Comparison of ENCODE assay signal across 2 cellular contexts in the genomic region with DNA sequence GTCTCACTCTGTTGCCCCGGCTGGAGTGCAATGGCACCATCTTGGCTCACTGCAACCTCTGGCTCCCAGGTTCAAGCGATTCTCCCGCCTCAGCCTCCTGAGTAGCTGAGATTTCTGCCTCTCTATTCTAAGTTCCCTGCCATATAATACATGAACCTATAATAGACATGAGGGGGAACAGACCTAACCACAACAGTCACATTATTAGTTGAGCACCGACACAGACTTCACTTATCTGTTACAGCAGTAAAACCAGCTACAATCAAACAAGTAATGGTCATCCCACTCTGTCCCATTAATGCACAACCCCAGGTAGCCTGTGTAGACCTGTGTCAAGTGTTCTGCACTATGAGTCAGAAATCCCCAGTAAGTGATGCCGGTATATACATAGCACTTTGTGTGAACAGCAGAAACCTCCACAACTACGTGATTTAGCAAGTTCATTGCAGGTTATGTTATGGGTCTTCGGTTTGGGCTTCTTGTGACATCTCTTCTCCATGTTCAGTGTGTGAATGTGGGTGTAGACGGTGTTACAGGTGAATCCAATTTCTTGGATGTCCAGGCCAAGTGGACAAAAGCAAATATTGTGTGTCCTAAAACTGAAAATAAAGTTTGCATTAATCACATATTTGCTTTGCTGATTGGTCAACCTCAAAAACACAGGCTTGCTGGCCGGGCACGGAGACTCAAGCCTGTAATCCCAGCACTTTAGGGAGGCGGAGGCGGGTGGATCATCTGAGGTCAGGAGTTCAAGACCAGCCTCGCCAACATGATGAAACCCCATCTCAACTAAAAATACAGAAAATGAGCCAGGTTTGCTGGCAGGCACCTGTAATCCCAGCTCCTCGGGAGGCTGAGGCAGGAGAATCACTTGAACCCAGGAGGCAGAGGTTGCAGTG.
TF ChIP-seq lines count a peak whose summit lies in the region.

No MANE protein-coding gene starts in this region.

TF ChIP-seq in liver, 16 proteins besides CTCF, POLR2A, EP300 and RAD21:
- TF ChIP-seq, protein P1, sequence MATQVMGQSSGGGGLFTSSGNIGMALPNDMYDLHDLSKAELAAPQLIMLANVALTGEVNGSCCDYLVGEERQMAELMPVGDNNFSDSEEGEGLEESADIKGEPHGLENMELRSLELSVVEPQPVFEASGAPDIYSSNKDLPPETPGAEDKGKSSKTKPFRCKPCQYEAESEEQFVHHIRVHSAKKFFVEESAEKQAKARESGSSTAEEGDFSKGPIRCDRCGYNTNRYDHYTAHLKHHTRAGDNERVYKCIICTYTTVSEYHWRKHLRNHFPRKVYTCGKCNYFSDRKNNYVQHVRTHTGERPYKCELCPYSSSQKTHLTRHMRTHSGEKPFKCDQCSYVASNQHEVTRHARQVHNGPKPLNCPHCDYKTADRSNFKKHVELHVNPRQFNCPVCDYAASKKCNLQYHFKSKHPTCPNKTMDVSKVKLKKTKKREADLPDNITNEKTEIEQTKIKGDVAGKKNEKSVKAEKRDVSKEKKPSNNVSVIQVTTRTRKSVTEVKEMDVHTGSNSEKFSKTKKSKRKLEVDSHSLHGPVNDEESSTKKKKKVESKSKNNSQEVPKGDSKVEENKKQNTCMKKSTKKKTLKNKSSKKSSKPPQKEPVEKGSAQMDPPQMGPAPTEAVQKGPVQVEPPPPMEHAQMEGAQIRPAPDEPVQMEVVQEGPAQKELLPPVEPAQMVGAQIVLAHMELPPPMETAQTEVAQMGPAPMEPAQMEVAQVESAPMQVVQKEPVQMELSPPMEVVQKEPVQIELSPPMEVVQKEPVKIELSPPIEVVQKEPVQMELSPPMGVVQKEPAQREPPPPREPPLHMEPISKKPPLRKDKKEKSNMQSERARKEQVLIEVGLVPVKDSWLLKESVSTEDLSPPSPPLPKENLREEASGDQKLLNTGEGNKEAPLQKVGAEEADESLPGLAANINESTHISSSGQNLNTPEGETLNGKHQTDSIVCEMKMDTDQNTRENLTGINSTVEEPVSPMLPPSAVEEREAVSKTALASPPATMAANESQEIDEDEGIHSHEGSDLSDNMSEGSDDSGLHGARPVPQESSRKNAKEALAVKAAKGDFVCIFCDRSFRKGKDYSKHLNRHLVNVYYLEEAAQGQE (IDR thresholded peaks at IDR 0.05) = no peak
- TF ChIP-seq FOXA2 (IDR thresholded peaks at IDR 0.05) (peak; percentile 54), JUND (IDR thresholded peaks at IDR 0.05) (peak in 1 of 2 donors; percentile 72), FOXA1 (IDR thresholded peaks at IDR 0.05) (no peak), HNF4A (conservative IDR thresholded peaks at IDR 0.05) (peak; percentile 57 to 71), GABPA (IDR thresholded peaks at IDR 0.05 in 1 of 2, conservative IDR thresholded peaks at IDR 0.05 in 1 of 2) (no peak), SP1 (IDR thresholded peaks at IDR 0.05) (peak; percentile 56), EGR1 (IDR thresholded peaks at IDR 0.05; ENCODE audit: low read depth in 2 of 2) (peak in 1 of 2 donors; percentile 37), NR2F2 (IDR thresholded peaks at IDR 0.05) (peak; percentile 29), RXRA (IDR thresholded peaks at IDR 0.05) (peak; percentile 75 to 91), TAF1 (conservative IDR thresholded peaks at IDR 0.05) (no peak), YY1 (IDR thresholded peaks at IDR 0.05) (no peak), HNF4G (IDR thresholded peaks at IDR 0.05) (peak; percentile 15)
- TF ChIP-seq, protein P2, sequence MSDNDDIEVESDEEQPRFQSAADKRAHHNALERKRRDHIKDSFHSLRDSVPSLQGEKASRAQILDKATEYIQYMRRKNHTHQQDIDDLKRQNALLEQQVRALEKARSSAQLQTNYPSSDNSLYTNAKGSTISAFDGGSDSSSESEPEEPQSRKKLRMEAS (IDR thresholded peaks at IDR 0.05) = no peak
- TF ChIP-seq, protein P3, sequence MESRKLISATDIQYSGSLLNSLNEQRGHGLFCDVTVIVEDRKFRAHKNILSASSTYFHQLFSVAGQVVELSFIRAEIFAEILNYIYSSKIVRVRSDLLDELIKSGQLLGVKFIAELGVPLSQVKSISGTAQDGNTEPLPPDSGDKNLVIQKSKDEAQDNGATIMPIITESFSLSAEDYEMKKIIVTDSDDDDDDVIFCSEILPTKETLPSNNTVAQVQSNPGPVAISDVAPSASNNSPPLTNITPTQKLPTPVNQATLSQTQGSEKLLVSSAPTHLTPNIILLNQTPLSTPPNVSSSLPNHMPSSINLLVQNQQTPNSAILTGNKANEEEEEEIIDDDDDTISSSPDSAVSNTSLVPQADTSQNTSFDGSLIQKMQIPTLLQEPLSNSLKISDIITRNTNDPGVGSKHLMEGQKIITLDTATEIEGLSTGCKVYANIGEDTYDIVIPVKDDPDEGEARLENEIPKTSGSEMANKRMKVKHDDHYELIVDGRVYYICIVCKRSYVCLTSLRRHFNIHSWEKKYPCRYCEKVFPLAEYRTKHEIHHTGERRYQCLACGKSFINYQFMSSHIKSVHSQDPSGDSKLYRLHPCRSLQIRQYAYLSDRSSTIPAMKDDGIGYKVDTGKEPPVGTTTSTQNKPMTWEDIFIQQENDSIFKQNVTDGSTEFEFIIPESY (IDR thresholded peaks at IDR 0.05) = no peak
- TF ChIP-seq, protein P4, sequence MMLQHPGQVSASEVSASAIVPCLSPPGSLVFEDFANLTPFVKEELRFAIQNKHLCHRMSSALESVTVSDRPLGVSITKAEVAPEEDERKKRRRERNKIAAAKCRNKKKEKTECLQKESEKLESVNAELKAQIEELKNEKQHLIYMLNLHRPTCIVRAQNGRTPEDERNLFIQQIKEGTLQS (IDR thresholded peaks at IDR 0.05) = peak; percentile 53

TF ChIP-seq in HepG2, 621 proteins besides CTCF, POLR2A, EP300 and RAD21:
- TF ChIP-seq, protein P5, sequence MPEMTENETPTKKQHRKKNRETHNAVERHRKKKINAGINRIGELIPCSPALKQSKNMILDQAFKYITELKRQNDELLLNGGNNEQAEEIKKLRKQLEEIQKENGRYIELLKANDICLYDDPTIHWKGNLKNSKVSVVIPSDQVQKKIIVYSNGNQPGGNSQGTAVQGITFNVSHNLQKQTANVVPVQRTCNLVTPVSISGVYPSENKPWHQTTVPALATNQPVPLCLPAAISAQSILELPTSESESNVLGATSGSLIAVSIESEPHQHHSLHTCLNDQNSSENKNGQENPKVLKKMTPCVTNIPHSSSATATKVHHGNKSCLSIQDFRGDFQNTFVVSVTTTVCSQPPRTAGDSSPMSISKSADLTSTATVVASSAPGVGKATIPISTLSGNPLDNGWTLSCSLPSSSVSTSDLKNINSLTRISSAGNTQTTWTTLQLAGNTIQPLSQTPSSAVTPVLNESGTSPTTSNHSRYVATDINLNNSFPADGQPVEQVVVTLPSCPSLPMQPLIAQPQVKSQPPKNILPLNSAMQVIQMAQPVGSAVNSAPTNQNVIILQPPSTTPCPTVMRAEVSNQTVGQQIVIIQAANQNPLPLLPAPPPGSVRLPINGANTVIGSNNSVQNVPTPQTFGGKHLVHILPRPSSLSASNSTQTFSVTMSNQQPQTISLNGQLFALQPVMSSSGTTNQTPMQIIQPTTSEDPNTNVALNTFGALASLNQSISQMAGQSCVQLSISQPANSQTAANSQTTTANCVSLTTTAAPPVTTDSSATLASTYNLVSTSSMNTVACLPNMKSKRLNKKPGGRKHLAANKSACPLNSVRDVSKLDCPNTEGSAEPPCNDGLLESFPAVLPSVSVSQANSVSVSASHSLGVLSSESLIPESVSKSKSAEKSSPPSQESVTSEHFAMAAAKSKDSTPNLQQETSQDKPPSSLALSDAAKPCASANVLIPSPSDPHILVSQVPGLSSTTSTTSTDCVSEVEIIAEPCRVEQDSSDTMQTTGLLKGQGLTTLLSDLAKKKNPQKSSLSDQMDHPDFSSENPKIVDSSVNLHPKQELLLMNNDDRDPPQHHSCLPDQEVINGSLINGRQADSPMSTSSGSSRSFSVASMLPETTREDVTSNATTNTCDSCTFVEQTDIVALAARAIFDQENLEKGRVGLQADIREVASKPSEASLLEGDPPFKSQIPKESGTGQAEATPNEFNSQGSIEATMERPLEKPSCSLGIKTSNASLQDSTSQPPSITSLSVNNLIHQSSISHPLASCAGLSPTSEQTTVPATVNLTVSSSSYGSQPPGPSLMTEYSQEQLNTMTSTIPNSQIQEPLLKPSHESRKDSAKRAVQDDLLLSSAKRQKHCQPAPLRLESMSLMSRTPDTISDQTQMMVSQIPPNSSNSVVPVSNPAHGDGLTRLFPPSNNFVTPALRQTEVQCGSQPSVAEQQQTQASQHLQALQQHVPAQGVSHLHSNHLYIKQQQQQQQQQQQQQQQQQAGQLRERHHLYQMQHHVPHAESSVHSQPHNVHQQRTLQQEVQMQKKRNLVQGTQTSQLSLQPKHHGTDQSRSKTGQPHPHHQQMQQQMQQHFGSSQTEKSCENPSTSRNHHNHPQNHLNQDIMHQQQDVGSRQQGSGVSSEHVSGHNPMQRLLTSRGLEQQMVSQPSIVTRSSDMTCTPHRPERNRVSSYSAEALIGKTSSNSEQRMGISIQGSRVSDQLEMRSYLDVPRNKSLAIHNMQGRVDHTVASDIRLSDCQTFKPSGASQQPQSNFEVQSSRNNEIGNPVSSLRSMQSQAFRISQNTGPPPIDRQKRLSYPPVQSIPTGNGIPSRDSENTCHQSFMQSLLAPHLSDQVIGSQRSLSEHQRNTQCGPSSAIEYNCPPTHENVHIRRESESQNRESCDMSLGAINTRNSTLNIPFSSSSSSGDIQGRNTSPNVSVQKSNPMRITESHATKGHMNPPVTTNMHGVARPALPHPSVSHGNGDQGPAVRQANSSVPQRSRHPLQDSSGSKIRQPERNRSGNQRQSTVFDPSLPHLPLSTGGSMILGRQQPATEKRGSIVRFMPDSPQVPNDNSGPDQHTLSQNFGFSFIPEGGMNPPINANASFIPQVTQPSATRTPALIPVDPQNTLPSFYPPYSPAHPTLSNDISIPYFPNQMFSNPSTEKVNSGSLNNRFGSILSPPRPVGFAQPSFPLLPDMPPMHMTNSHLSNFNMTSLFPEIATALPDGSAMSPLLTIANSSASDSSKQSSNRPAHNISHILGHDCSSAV (CRISPR knock-in tag; IDR thresholded peaks at IDR 0.05; ENCODE audit: borderline replicate concordance) = no peak
